8 cellular contexts compared by ENCODE assay signal in genomic region chr12:51678086-51678724, GRCh38.
A peak's percentile ranks its signal among the peaks of the same experiment; 100 is the strongest.
DNase-seq lines count a peak whose midpoint lies in the region; ATAC-seq, FAIRE-seq and TF ChIP-seq lines count a peak whose summit lies in the region.

No MANE protein-coding gene starts in this region.

- no peaks in the 10 kb centered on the region for H3K36me3 ChIP-seq in breast epithelium
- H3K36me3 ChIP-seq in upper lobe of right lung, result no peaks in the 10 kb centered on the region

- peak; percentile 88 for ATAC-seq in left lobe of liver
- peak; percentile 92 for ATAC-seq in upper lobe of right lung
- no peak for ATAC-seq in GM21786 (IDR thresholded peaks at IDR 0.05; ENCODE audit: unreplicated experiment)

- intact Hi-C loops in breast epithelium (cut with DNase I; ENCODE audit: low total_unique reads), result no loop called here
- intact Hi-C loops in upper lobe of right lung (cut with DNase I), result no loop called here

- no peaks in the 10 kb centered on the region for H3K9me3 ChIP-seq in breast epithelium
- no peaks in the 10 kb centered on the region for H3K9me3 ChIP-seq in upper lobe of right lung

- H3K27ac ChIP-seq in breast epithelium (no peak overlapping the region), upper lobe of right lung (no peak overlapping the region)

- H3K27me3 ChIP-seq in breast epithelium (no peaks in the 10 kb centered on the region), upper lobe of right lung (peaks cover 7% of the 10 kb centered on the region)

- H3K4me3 ChIP-seq in breast epithelium (no peak overlapping the region), upper lobe of right lung (no peak overlapping the region)

- TF ChIP-seq POLR2A in breast epithelium (IDR thresholded peaks at IDR 0.05), result no peak

- peak in 2 of 3 donors; percentile 36 to 52 for TF ChIP-seq CTCF in breast epithelium (IDR thresholded peaks at IDR 0.05)
- peak; percentile 64 for TF ChIP-seq CTCF in upper lobe of right lung (IDR thresholded peaks at IDR 0.05)

- H3K4me1 ChIP-seq in breast epithelium, result no peaks in the 10 kb centered on the region
- H3K4me1 ChIP-seq in upper lobe of right lung, result peaks cover under 1% of the 10 kb centered on the region

- DNase-seq in EL (peak; percentile 70), HTR-8/SVneo (ENCODE audit: insufficient read length, low spot score) (peak; percentile 59), OCI-M1 (lab: John Stamatoyannopoulos, UW) (peak; percentile 58), breast epithelium (ENCODE audit: low spot score in 2 of 2) (no peak), left lobe of liver (ENCODE audit: low spot score) (peak; percentile 55), upper lobe of right lung (no peak)
- DNase-seq in activated CD4-positive, CD25-positive, alpha-beta regulatory T cell (lab: John Stamatoyannopoulos, UW), result no peak

- FAIRE-seq in HTR-8/SVneo (lab: Jason Lieb, UNC), result no peak

Comparison
In these comparisons a context has a peak if more than half of its experiments do, and no peak if none do; other contexts are left out.
1. DNase-seq: peak in EL (single experiment), HTR-8/SVneo (single experiment), OCI-M1 (single experiment) and left lobe of liver (single experiment); none in breast epithelium (0 of 2), upper lobe of right lung (single experiment) and activated CD4-positive, CD25-positive, alpha-beta regulatory T cell (0 of 4).